In the genomic region with DNA sequence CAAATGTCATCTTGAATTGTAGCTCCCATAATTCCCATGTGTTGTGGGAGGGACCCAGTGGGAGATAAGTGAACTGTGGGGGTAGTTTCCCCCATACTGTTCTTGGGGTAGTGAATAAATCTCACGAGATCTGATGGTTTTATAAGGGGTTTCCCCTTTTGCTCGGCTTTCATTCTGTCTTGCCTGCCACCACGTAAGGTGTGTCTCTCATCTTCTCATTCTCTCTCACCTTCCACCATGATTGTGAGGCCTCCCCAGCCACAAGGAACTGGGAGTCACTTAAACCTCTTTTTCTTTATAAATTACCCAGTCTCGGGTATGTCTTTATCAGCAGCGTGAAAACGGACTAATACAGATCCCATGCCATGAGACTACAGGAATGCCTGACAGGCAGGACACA, we compare ENCODE assay signal across 14 cellular contexts. TPM values are rescaled to one million over a fixed set of nuclear protein-coding genes. Genes with fewer than 3 reads are reported as not detected.
DNase-seq lines count a peak whose midpoint lies in the region; ATAC-seq and TF ChIP-seq lines count a peak whose summit lies in the region.
"Not testable (repeated sequence)": the region's sequence is repeated elsewhere in the genome, so short reads cannot be mapped to it uniquely, and the experiment has no call there.
"Had no signal": no experiment of that assay in that cellular context is flagged by ENCODE, and none has a peak within 500 bp of the region (broad histone marks: within the 10 kb centered on the region; RNA-seq: fewer than 3 reads in every experiment).

No MANE protein-coding gene starts in this region.

- not testable (repeated sequence) for TF ChIP-seq CTCF in glutamatergic neuron (IDR thresholded peaks at IDR 0.05; ENCODE audit: partially characterized antibody, unreplicated experiment); nephron progenitor cell (IDR thresholded peaks at IDR 0.05)

- peaks cover 32% of the 10 kb centered on the region for H3K36me3 Mint-ChIP-seq in CD4-positive, CD25-positive, alpha-beta regulatory T cell
- peaks cover 13% of the 10 kb centered on the region for H3K36me3 Mint-ChIP-seq in IgD-negative memory B cell
- peaks cover 21% of the 10 kb centered on the region for H3K36me3 Mint-ChIP-seq in activated T-cell treated with anti-CD3 and anti-CD28 coated beads, Interleukin-2, amount 50 U/mL, for 4 hours (ENCODE audit: insufficient read depth)
- H3K36me3 Mint-ChIP-seq in activated naive CD8-positive, alpha-beta T cell, result peaks cover 25% of the 10 kb centered on the region
- peaks cover 11% of the 10 kb centered on the region for H3K36me3 Mint-ChIP-seq in glutamatergic neuron (ENCODE audit: unreplicated experiment)
- H3K36me3 Mint-ChIP-seq in nephron progenitor cell (ENCODE audit: low read depth), result peaks cover 59% of the 10 kb centered on the region
- H3K36me3 Mint-ChIP-seq in stimulated activated memory B cell treated with anti-CD40 and anti-IgM and Interleukin-4, amounts not matched to agents 10 μg/mL and 1 μg/mL and 100 μg/mL, for 72 hours, result peaks cover 58% of the 10 kb centered on the region

- H3K4me3 ChIP-seq in CD4-positive, CD25-positive, alpha-beta regulatory T cell (ENCODE audit: low read depth, low read length), result not testable (repeated sequence)

- H3K4me1 Mint-ChIP-seq in CD4-positive, CD25-positive, alpha-beta regulatory T cell, result peaks cover 35 to 84% (median 73%) of the 10 kb centered on the region in 4 donors
- H3K4me1 Mint-ChIP-seq in IgD-negative memory B cell (peaks cover 61 to 72% (median 69%) of the 10 kb centered on the region in 3 donors), glutamatergic neuron (ENCODE audit: low read depth, unreplicated experiment) (peaks cover 56% of the 10 kb centered on the region), nephron progenitor cell (peaks cover 48% of the 10 kb centered on the region)
- H3K4me1 Mint-ChIP-seq in activated T-cell treated with anti-CD3 and anti-CD28 coated beads, Interleukin-2, amount 50 U/mL, for 4 hours (ENCODE audit: low read depth), result peaks cover 81% of the 10 kb centered on the region
- H3K4me1 Mint-ChIP-seq in activated naive CD8-positive, alpha-beta T cell (ENCODE audit: low read depth), result peaks cover 82% of the 10 kb centered on the region
- H3K4me1 Mint-ChIP-seq in stimulated activated memory B cell treated with anti-CD40 and anti-IgM and Interleukin-4, amounts not matched to agents 10 μg/mL and 1 μg/mL and 100 μg/mL, for 72 hours, result peaks cover 82% of the 10 kb centered on the region

- DNase-seq in CD4-positive, CD25-positive, alpha-beta regulatory T cell, result peak in 1 of 3 donors; percentile 21
- DNase-seq in activated T-cell treated with anti-CD3 and anti-CD28 coated beads, Interleukin-2, amount 50 U/mL, for 4 hours; glutamatergic neuron; nephron progenitor cell: not testable (repeated sequence)

- H3K27me3 Mint-ChIP-seq in CD4-positive, CD25-positive, alpha-beta regulatory T cell; IgD-negative memory B cell; activated T-cell treated with anti-CD3 and anti-CD28 coated beads, Interleukin-2, amount 50 U/mL, for 4 hours (ENCODE audit: low read depth); activated naive CD8-positive, alpha-beta T cell; nephron progenitor cell (ENCODE audit: low read depth, poor library complexity); stimulated activated memory B cell treated with anti-CD40 and anti-IgM and Interleukin-4, amounts not matched to agents 10 μg/mL and 1 μg/mL and 100 μg/mL, for 72 hours: not testable (repeated sequence)
- peaks cover 11% of the 10 kb centered on the region for H3K27me3 Mint-ChIP-seq in glutamatergic neuron (ENCODE audit: unreplicated experiment)

- H3K27ac ChIP-seq in CD4-positive, CD25-positive, alpha-beta regulatory T cell (ENCODE audit: insufficient read depth, low read length, poor library complexity, severe bottlenecking), result peak overlapping the region; percentile 44

- H3K27me3 ChIP-seq in CD4-positive, CD25-positive, alpha-beta regulatory T cell (ENCODE audit: control insufficient read depth, insufficient read depth, low read length), result not testable (repeated sequence)

- not testable (repeated sequence) for H3K9me3 ChIP-seq in CD4-positive, CD25-positive, alpha-beta regulatory T cell (ENCODE audit: control insufficient read depth in 2 of 2, low read length in 2 of 2)

- H3K4me1 ChIP-seq in CD4-positive, CD25-positive, alpha-beta regulatory T cell (ENCODE audit: control insufficient read depth, insufficient read depth, low read length, poor library complexity, severe bottlenecking), result peaks cover 45% of the 10 kb centered on the region

- not testable (repeated sequence) for ATAC-seq in CD4-positive, CD25-positive, alpha-beta regulatory T cell (ENCODE audit: low read depth in 2 of 2); stimulated activated memory B cell treated with anti-CD40 and anti-IgM and Interleukin-4, amounts not matched to agents 10 μg/mL and 1 μg/mL and 100 μg/mL, for 72 hours
- ATAC-seq in activated CD4-positive, CD25-positive, alpha-beta regulatory T cell treated with anti-CD3 and anti-CD28 coated beads, Interleukin-2, amount 50 U/mL, for 24 hours, result peak; percentile 29 to 39
- peak; percentile 38 to 42 for ATAC-seq in activated T-cell treated with anti-CD3 and anti-CD28 coated beads, Interleukin-2, amount 50 U/mL, for 4 hours

- peak overlapping the region in 1 of 4 donors; percentile 17 for H3K4me3 Mint-ChIP-seq in CD4-positive, CD25-positive, alpha-beta regulatory T cell
- H3K4me3 Mint-ChIP-seq in IgD-negative memory B cell (peak overlapping the region in 1 of 4 donors; percentile 43), glutamatergic neuron (ENCODE audit: unreplicated experiment) (peak overlapping the region; percentile 67)
- H3K4me3 Mint-ChIP-seq in activated T-cell treated with anti-CD3 and anti-CD28 coated beads, Interleukin-2, amount 50 U/mL, for 4 hours; activated naive CD8-positive, alpha-beta T cell; nephron progenitor cell: not testable (repeated sequence)
- peak overlapping the region; percentile 4 for H3K4me3 Mint-ChIP-seq in stimulated activated memory B cell treated with anti-CD40 and anti-IgM and Interleukin-4, amounts not matched to agents 10 μg/mL and 1 μg/mL and 100 μg/mL, for 72 hours

- H3K9me3 Mint-ChIP-seq in CD4-positive, CD25-positive, alpha-beta regulatory T cell, result peaks cover 0 to 10% (median 0%) of the 10 kb centered on the region in 7 donors
- not testable (repeated sequence) for H3K9me3 Mint-ChIP-seq in IgD-negative memory B cell; activated T-cell treated with anti-CD3 and anti-CD28 coated beads, Interleukin-2, amount 50 U/mL, for 4 hours; activated naive CD8-positive, alpha-beta T cell (ENCODE audit: low read depth); stimulated activated memory B cell treated with anti-CD40 and anti-IgM and Interleukin-4, amounts not matched to agents 10 μg/mL and 1 μg/mL and 100 μg/mL, for 72 hours
- H3K9me3 Mint-ChIP-seq in glutamatergic neuron (ENCODE audit: unreplicated experiment) (peaks cover 18% of the 10 kb centered on the region), nephron progenitor cell (peaks cover 15% of the 10 kb centered on the region)

- not testable (repeated sequence) for H3K36me3 ChIP-seq in CD4-positive, CD25-positive, alpha-beta regulatory T cell (ENCODE audit: control insufficient read depth, insufficient read depth, low read length)

- H3K27ac Mint-ChIP-seq in CD4-positive, CD25-positive, alpha-beta regulatory T cell, result peak overlapping the region; percentile 76 to 94 (median 83)
- H3K27ac Mint-ChIP-seq in IgD-negative memory B cell, result peak overlapping the region; percentile 57 to 93 (median 66)
- H3K27ac Mint-ChIP-seq in activated naive CD8-positive, alpha-beta T cell, result peak overlapping the region; percentile 90
- peak overlapping the region; percentile 91 for H3K27ac Mint-ChIP-seq in glutamatergic neuron (ENCODE audit: unreplicated experiment)
- peak overlapping the region; percentile 41 for H3K27ac Mint-ChIP-seq in nephron progenitor cell
- H3K27ac Mint-ChIP-seq in stimulated activated memory B cell treated with anti-CD40 and anti-IgM and Interleukin-4, amounts not matched to agents 10 μg/mL and 1 μg/mL and 100 μg/mL, for 72 hours, result peak overlapping the region; percentile 99

RNA-seq across cellular contexts. Expression of a gene that starts 11.7 kb away (rescaled TPM):
- total RNA-seq in CD4-positive, CD25-positive, alpha-beta regulatory T cell, result 78.2 TPM
- polyA plus RNA-seq in CD4-positive, CD25-positive, alpha-beta regulatory T cell, result 10 to 100 TPM; 17.6 to 25.4 (median 21.4) TPM
- 76.5 TPM for polyA plus RNA-seq in IgD-negative memory B cell
- 10 to 100 TPM; 43.9 to 50.2 (median 46.5) TPM for total RNA-seq in activated T-cell treated with anti-CD3 and anti-CD28 coated beads, Interleukin-2, amount 50 U/mL, for 4 hours
- 104 TPM for total RNA-seq in glutamatergic neuron (ENCODE audit: unreplicated experiment)

RNA-seq across cellular contexts. Expression of a gene that starts 52.5 kb away (rescaled TPM):
- 0.64 TPM for total RNA-seq in CD4-positive, CD25-positive, alpha-beta regulatory T cell
- polyA plus RNA-seq in CD4-positive, CD25-positive, alpha-beta regulatory T cell, result not detected
- not detected for polyA plus RNA-seq in IgD-negative memory B cell
- total RNA-seq in activated T-cell treated with anti-CD3 and anti-CD28 coated beads, Interleukin-2, amount 50 U/mL, for 4 hours, result not detected
- total RNA-seq in glutamatergic neuron (ENCODE audit: unreplicated experiment), result 0.61 TPM
- total RNA-seq: Daoy, GM23248, HepG2, NCI-H460, Peyer's patch had no signal
- polyA plus RNA-seq: A549, HepG2 had no signal

Comparison
In these comparisons a context has a peak if more than half of its experiments do, and no peak if none do; other contexts are left out.
1. H3K27ac Mint-ChIP-seq: peak in every context shown above with its lines; median percentile 99 in stimulated activated memory B cell treated with anti-CD40 and anti-IgM and Interleukin-4, amounts not matched to agents 10 μg/mL and 1 μg/mL and 100 μg/mL, for 72 hours; 91 in glutamatergic neuron; 90 in activated naive CD8-positive, alpha-beta T cell; 83 in CD4-positive, CD25-positive, alpha-beta regulatory T cell; 66 in IgD-negative memory B cell; 41 in nephron progenitor cell.